ENCODE assay signal across 17 cellular contexts in genomic region chr18:73007195-73007934, GRCh38.
A peak's percentile ranks its signal among the peaks of the same experiment; 100 is the strongest.
DNase-seq lines count a peak whose midpoint lies in the region; ATAC-seq and TF ChIP-seq lines count a peak whose summit lies in the region.
"Had no signal": no experiment of that assay in that cellular context is flagged by ENCODE, and none has a peak within 500 bp of the region (broad histone marks: within the 10 kb centered on the region; RNA-seq: fewer than 3 reads in every experiment).

No MANE protein-coding gene starts in this region.

- no peak for TF ChIP-seq POLR2A in suprapubic skin (IDR thresholded peaks at IDR 0.05)

- TF ChIP-seq EP300 in suprapubic skin (IDR thresholded peaks at IDR 0.05) = no peak

- DNase-seq in kidney epithelial cell (ENCODE audit: low read depth) (peak; percentile 72), suprapubic skin (ENCODE audit: low spot score in 2 of 2) (no peak), Caco-2 (no peak), DMS114 treated with DMSO at 0.1 percent for 48 hours (lab: John Stamatoyannopoulos, UW; ENCODE audit: unreplicated experiment) (no peak)
- DNase-seq: activated CD4-positive, alpha-beta T cell treated with anti-CD3 and anti-CD28 coated beads for 48 hours; activated T-cell treated with anti-CD3 and anti-CD28 coated beads, Interleukin-2, amount 50 U/mL, for 1 hour; Calu3; cerebellar nuclear complex; GOT3; MG63; NCI-H2081; NCI-H526 treated with DMSO at 0.1 percent for 48 hours had no signal

- H3K36me3 Mint-ChIP-seq in Caco-2 (ENCODE audit: insufficient read depth, unreplicated experiment) = no peaks in the 10 kb centered on the region

- ATAC-seq in GM18502 (IDR thresholded peaks at IDR 0.05; ENCODE audit: poor library complexity, unreplicated experiment) (peak; percentile 74), GM21786 (IDR thresholded peaks at IDR 0.05; ENCODE audit: unreplicated experiment) (peak; percentile 63), HG03159 (IDR thresholded peaks at IDR 0.05; ENCODE audit: unreplicated experiment) (no peak)

- H3K4me3 ChIP-seq in OCI-LY3 (ENCODE audit: low read length) = peak overlapping the region; percentile 5
- H3K4me3 ChIP-seq in kidney epithelial cell (ENCODE audit: low read depth, low read length) = no peak overlapping the region
- H3K4me3 ChIP-seq in suprapubic skin = no peak overlapping the region
- H3K4me3 ChIP-seq in Caco-2 (ENCODE audit: low read depth, low read length) = no peak overlapping the region
- H3K4me3 ChIP-seq: MG63 had no signal

- no peak overlapping the region for H3K9ac ChIP-seq in OCI-LY3 (ENCODE audit: low read length)
- H3K9ac ChIP-seq: parathyroid adenoma had no signal

- H4K20me1 ChIP-seq in OCI-LY3 (ENCODE audit: insufficient read depth, low read length) = no peaks in the 10 kb centered on the region

- H3K27me3 ChIP-seq in OCI-LY3 (ENCODE audit: low read depth, low read length) (no peaks in the 10 kb centered on the region), kidney epithelial cell (ENCODE audit: control insufficient read depth, insufficient read depth, low read length) (no peaks in the 10 kb centered on the region), suprapubic skin (no peaks in the 10 kb centered on the region), Caco-2 (replicated peaks; ENCODE audit: control insufficient read depth, insufficient read depth, low read length) (no peaks in the 10 kb centered on the region)
- H3K27me3 ChIP-seq: MG63 had no signal

- H3K27me3 Mint-ChIP-seq in Caco-2 (ENCODE audit: insufficient read depth, unreplicated experiment) = no peaks in the 10 kb centered on the region

- peaks cover 3% of the 10 kb centered on the region; the same call in 1 of the 2 replicates for H3K9me3 ChIP-seq in OCI-LY3 (ENCODE audit: insufficient read depth, low read length)
- H3K9me3 ChIP-seq in suprapubic skin = no peaks in the 10 kb centered on the region
- no peaks in the 10 kb centered on the region for H3K9me3 ChIP-seq in Caco-2
- H3K9me3 ChIP-seq: MG63 had no signal

- no peaks in the 10 kb centered on the region for H3K4me1 Mint-ChIP-seq in Caco-2 (ENCODE audit: low read depth, unreplicated experiment)

- CTCF ChIA-PET in Caco-2 (lab: Charles Lee) = no interaction called here

- POLR2A ChIA-PET in Caco-2 (lab: Charles Lee) = no interaction called here

- H3K79me2 ChIP-seq in OCI-LY3 (ENCODE audit: low read length) = no peaks in the 10 kb centered on the region
- H3K79me2 ChIP-seq: parathyroid adenoma had no signal

- intact Hi-C loops in Caco-2 (cut with micrococcal nuclease; ENCODE audit: unreplicated experiment) = no loop called here

- H3K4me3 Mint-ChIP-seq in Caco-2 (ENCODE audit: unreplicated experiment) = no peak overlapping the region

- no peak overlapping the region for H2AFZ ChIP-seq in OCI-LY3 (ENCODE audit: low read depth, low read length)
- H2AFZ ChIP-seq: parathyroid adenoma had no signal

- H3K27ac Mint-ChIP-seq in Caco-2 (ENCODE audit: unreplicated experiment) = no peak overlapping the region

- H3K27ac ChIP-seq in OCI-LY3 (ENCODE audit: low read length) (0 out of 2 replicates have a peak overlapping the region, but pooled peaks have one; percentile 4), suprapubic skin (no peak overlapping the region)
- H3K27ac ChIP-seq: parathyroid adenoma had no signal

- no TSS peak for BruUV-seq in Caco-2 (replicated peaks; lab: Mats Ljungman, UMichigan)

- no peak for TF ChIP-seq CTCF in OCI-LY3 (IDR thresholded peaks at IDR 0.05; ENCODE audit: low read depth, low read length)
- TF ChIP-seq CTCF in kidney epithelial cell (IDR thresholded peaks at IDR 0.05; ENCODE audit: insufficient read depth, low read length, poor library complexity, severe bottlenecking) = no peak
- TF ChIP-seq CTCF in suprapubic skin (IDR thresholded peaks at IDR 0.05) = no peak
- no peak for TF ChIP-seq CTCF in Caco-2 (IDR thresholded peaks at IDR 0.05; ENCODE audit: insufficient read depth in 1 of 2, low read depth in 1 of 2, low read length in 1 of 2, severe bottlenecking in 1 of 2, unreplicated experiment in 1 of 2)

- peaks cover 9% of the 10 kb centered on the region for H3K4me1 ChIP-seq in OCI-LY3 (ENCODE audit: low read length)
- no peaks in the 10 kb centered on the region for H3K4me1 ChIP-seq in suprapubic skin
- no peaks in the 10 kb centered on the region for H3K4me1 ChIP-seq in Caco-2
- H3K4me1 ChIP-seq: parathyroid adenoma had no signal

- peak overlapping the region; percentile 43 for H3K4me2 ChIP-seq in OCI-LY3 (ENCODE audit: low read length)

- H3K9me3 Mint-ChIP-seq in Caco-2 (ENCODE audit: unreplicated experiment) = no peaks in the 10 kb centered on the region

- H3K36me3 ChIP-seq in OCI-LY3 (replicated peaks; ENCODE audit: low read depth, low read length) (no peaks in the 10 kb centered on the region), kidney epithelial cell (ENCODE audit: control insufficient read depth, insufficient read depth, low read length) (no peaks in the 10 kb centered on the region), suprapubic skin (no peaks in the 10 kb centered on the region), Caco-2 (ENCODE audit: control insufficient read depth, insufficient read depth, low read length) (no peaks in the 10 kb centered on the region)
- H3K36me3 ChIP-seq: MG63 had no signal

- 59% methylated on average over 6 of the region's 6 CpGs for WGBS in suprapubic skin
